ENCODE assay signal across 28 cellular contexts in the genomic region with DNA sequence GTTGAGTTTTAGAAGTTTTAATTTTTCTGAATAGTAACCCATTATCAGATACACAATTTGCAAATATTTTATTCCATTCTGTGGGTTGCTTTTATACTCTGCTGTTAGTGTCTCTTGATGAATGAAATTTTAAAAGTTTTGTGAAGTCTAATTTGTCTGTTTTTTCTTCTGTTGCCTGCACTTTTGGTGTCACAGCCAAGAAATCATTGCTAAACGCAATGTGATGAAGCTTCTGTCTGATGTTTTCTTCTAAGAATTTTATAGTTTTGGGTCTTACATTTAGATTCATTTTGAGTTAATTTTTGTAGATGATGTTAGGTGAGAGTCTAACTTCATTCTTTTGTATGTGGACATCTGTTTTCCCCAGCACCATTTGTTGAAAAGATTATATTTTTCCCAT.
DNase-seq lines count a peak whose midpoint lies in the region; ATAC-seq, FAIRE-seq and TF ChIP-seq lines count a peak whose summit lies in the region.
"Had no signal": no experiment of that assay in that cellular context is flagged by ENCODE, and none has a peak within 500 bp of the region (broad histone marks: within the 10 kb centered on the region; RNA-seq: fewer than 3 reads in every experiment).

No MANE protein-coding gene starts in this region.

- no peak overlapping the region for H3K9ac ChIP-seq in HepG2 (ENCODE audit: insufficient read depth, low read depth, low read length)
- H3K9ac ChIP-seq: BLaER1; BLaER1 treated with 17β-estradiol and CSF1 and Interleukin-3, amounts not matched to agents 10 nM and 100 nM had no signal

- CTCF ChIA-PET in HepG2 (lab: Yijun Ruan, JAX; ENCODE audit: low intra/inter-chr PET ratio, low total read pairs), result no interaction called here

- 4% methylated on average over 1 of the region's 1 CpG for WGBS in HepG2 (ENCODE audit: low lambda C conversion rate)
- 39% methylated on average over 1 of the region's 1 CpG for WGBS in right lobe of liver (ENCODE audit: insufficient coverage, low coverage, low lambda C conversion rate, missing lambda C conversion rate)

- H3K36me3 ChIP-seq in HepG2 (replicated peaks in 1 of 2; ENCODE audit: control insufficient read depth in 1 of 2, insufficient read depth in 2 of 2, low read length in 2 of 2), result no peaks in the 10 kb centered on the region
- H3K36me3 ChIP-seq in right lobe of liver, result no peaks in the 10 kb centered on the region
- H3K36me3 ChIP-seq: BE2C; BLaER1; BLaER1 treated with 17β-estradiol and CSF1 and Interleukin-3, amounts not matched to agents 10 nM and 100 nM had no signal

- DNase-seq in HepG2 (ENCODE audit: low spot score) (no peak), right lobe of liver (no peak)
- DNase-seq: 8988T; ACHN; AML-193; BE2C; C1 segment of cervical spinal cord; Caco-2; Calu3; CD4-positive, alpha-beta memory T cell; CD4-positive, alpha-beta T cell; CD4-positive, CD25-positive, alpha-beta regulatory T cell; CD8-positive, alpha-beta memory T cell; CD8-positive, alpha-beta T cell; COR-L47; DMS 273 treated with DMSO at 0.1 percent for 48 hours; DMS153; DMS53; DMS79; DMS79 treated with DMSO at 0.1 percent for 48 hours; DND-41; EL had no signal

- no peak for TF ChIP-seq CTCF in HepG2 (CRISPR knock-in tag; IDR thresholded peaks at IDR 0.05)
- TF ChIP-seq CTCF in right lobe of liver (IDR thresholded peaks at IDR 0.05), result no peak

- in situ Hi-C loops in HepG2 (cut with HindIII; ENCODE audit: extremely low pct_ligation_motif_present, low pct_unique_long_range_greater_than_20kb), result no loop called here

- TF ChIP-seq EP300 in HepG2 (IDR thresholded peaks at IDR 0.05; ENCODE audit: low read depth in 2 of 2, low read length in 2 of 2), result no peak
- TF ChIP-seq EP300 in HepG2 (CRISPR knock-in tag; IDR thresholded peaks at IDR 0.05; ENCODE audit: borderline replicate concordance), result no peak

- intact Hi-C loops in HepG2 (cut with micrococcal nuclease; ENCODE audit: unreplicated experiment) (no loop called here), right lobe of liver (cut with DNase I) (no loop called here)

- BruUV-seq in HepG2 (replicated peaks; lab: Mats Ljungman, UMichigan), result no TSS peak

- H3K27me3 ChIP-seq in HepG2 (ENCODE audit: control insufficient read depth in 1 of 2, insufficient read depth in 2 of 2, low read length in 2 of 2), result no peaks in the 10 kb centered on the region
- no peaks in the 10 kb centered on the region for H3K27me3 ChIP-seq in right lobe of liver
- H3K27me3 ChIP-seq: BE2C; BLaER1; BLaER1 treated with 17β-estradiol and CSF1 and Interleukin-3, amounts not matched to agents 10 nM and 100 nM had no signal

- TF ChIP-seq RAD21 in HepG2 (CRISPR knock-in tag; IDR thresholded peaks at IDR 0.05), result no peak

- H4K20me1 ChIP-seq in HepG2 (ENCODE audit: insufficient read depth, low read length), result no peaks in the 10 kb centered on the region
- H4K20me1 ChIP-seq: BLaER1; BLaER1 treated with 17β-estradiol and CSF1 and Interleukin-3, amounts not matched to agents 10 nM and 100 nM had no signal

- H3K4me2 ChIP-seq in HepG2 (ENCODE audit: low read depth, low read length), result no peak overlapping the region
- H3K4me2 ChIP-seq: A549; BLaER1; BLaER1 treated with 17β-estradiol and CSF1 and Interleukin-3, amounts not matched to agents 10 nM and 100 nM had no signal

- TF ChIP-seq POLR2A in HepG2 (IDR thresholded peaks at IDR 0.05; ENCODE audit: insufficient read depth in 1 of 2, low read depth in 2 of 2, low read length in 2 of 2) (no peak), right lobe of liver (IDR thresholded peaks at IDR 0.05) (no peak)

- H3K79me2 ChIP-seq in HepG2 (ENCODE audit: insufficient read depth, low read length), result no peaks in the 10 kb centered on the region

- ATAC-seq in HepG2 (no peak), right lobe of liver (no peak)
- ATAC-seq: A549; CD8-positive, alpha-beta T cell had no signal

- peaks cover 16% of the 10 kb centered on the region for H3K9me3 ChIP-seq in HepG2 (ENCODE audit: low read length)
- H3K9me3 ChIP-seq in right lobe of liver, result no peaks in the 10 kb centered on the region
- H3K9me3 ChIP-seq: BE2C had no signal

- H3K4me1 ChIP-seq in HepG2 (ENCODE audit: insufficient read depth, low read length) (no peaks in the 10 kb centered on the region), right lobe of liver (no peaks in the 10 kb centered on the region)
- H3K4me1 ChIP-seq: A549; BE2C; BLaER1; BLaER1 treated with 17β-estradiol and CSF1 and Interleukin-3, amounts not matched to agents 10 nM and 100 nM; Caco-2 had no signal

- FAIRE-seq in HepG2 (lab: Jason Lieb, UNC), result no peak
- FAIRE-seq: A549, D721Med had no signal

- no peak overlapping the region for H3K27ac ChIP-seq in HepG2 (ENCODE audit: extremely low read length, insufficient read depth, low read length)
- no peak overlapping the region for H3K27ac ChIP-seq in right lobe of liver
- H3K27ac ChIP-seq: 22Rv1; A549; BLaER1; BLaER1 treated with 17β-estradiol and CSF1 and Interleukin-3, amounts not matched to agents 10 nM and 100 nM; C4-2B had no signal

- POLR2A ChIA-PET in HepG2 (lab: Yijun Ruan, JAX), result no interaction called here

- H2AFZ ChIP-seq in HepG2 (ENCODE audit: low read length), result no peak overlapping the region

- no peak overlapping the region for H3K4me3 ChIP-seq in HepG2 (replicated peaks in 1 of 3; ENCODE audit: insufficient read depth in 1 of 3, low read depth in 2 of 3, low read length in 3 of 3)
- H3K4me3 ChIP-seq in right lobe of liver, result no peak overlapping the region
- H3K4me3 ChIP-seq: A549; BLaER1; BLaER1 treated with 17β-estradiol and CSF1 and Interleukin-3, amounts not matched to agents 10 nM and 100 nM had no signal

TF ChIP-seq in HepG2, 621 proteins besides CTCF, POLR2A, EP300 and RAD21:
- no peak for TF ChIP-seq ZNF761 (CRISPR knock-in tag; conservative IDR thresholded peaks at IDR 0.05)
- TF ChIP-seq, protein P1, sequence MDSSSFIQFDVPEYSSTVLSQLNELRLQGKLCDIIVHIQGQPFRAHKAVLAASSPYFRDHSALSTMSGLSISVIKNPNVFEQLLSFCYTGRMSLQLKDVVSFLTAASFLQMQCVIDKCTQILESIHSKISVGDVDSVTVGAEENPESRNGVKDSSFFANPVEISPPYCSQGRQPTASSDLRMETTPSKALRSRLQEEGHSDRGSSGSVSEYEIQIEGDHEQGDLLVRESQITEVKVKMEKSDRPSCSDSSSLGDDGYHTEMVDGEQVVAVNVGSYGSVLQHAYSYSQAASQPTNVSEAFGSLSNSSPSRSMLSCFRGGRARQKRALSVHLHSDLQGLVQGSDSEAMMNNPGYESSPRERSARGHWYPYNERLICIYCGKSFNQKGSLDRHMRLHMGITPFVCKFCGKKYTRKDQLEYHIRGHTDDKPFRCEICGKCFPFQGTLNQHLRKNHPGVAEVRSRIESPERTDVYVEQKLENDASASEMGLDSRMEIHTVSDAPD (CRISPR knock-in tag; IDR thresholded peaks at IDR 0.05), result no peak
- peak; percentile 94 for TF ChIP-seq ZNF614 (CRISPR knock-in tag; IDR thresholded peaks at IDR 0.05; ENCODE audit: borderline replicate concordance)
- no peak for TF ChIP-seq ZNF703 (CRISPR knock-in tag; IDR thresholded peaks at IDR 0.05; ENCODE audit: borderline replicate concordance)
